Comparison of ENCODE assay signal across 9 cellular contexts in the genomic region with DNA sequence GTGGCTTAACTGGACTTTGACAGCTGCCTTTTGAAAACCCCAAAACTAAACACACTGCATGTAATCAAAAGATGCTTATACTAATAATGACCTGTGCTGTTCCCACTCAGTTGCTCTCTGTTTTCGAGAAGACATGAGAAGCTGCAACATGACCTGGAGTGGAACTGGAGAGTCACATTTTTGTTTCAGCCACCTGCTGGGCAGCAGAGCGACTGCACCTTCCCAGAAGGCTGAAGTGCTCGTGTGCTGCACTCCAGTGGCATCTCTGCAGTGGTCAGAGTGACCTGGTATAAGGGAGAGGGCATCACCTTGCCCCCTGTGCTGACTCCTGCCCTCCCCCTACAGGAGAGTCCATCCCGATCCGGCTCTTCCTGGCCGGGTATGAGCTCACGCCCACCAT. TPM values are rescaled to one million over a fixed set of nuclear protein-coding genes. Genes with fewer than 3 reads are reported as not detected.
DNase-seq lines count a peak whose midpoint lies in the region; ATAC-seq and TF ChIP-seq lines count a peak whose summit lies in the region.
"Had no signal": no experiment of that assay in that cellular context is flagged by ENCODE, and none has a peak within 500 bp of the region (broad histone marks: within the 10 kb centered on the region; RNA-seq: fewer than 3 reads in every experiment).

No MANE protein-coding gene starts in this region.

- no peaks in the 10 kb centered on the region for H3K9me3 ChIP-seq in neural progenitor cell (ENCODE audit: low read depth)

- no peaks in the 10 kb centered on the region for H3K9me3 Mint-ChIP-seq in effector memory CD8-positive, alpha-beta T cell
- H3K9me3 Mint-ChIP-seq in neural progenitor cell, result no peaks in the 10 kb centered on the region
- H3K9me3 Mint-ChIP-seq: activated T-cell treated with anti-CD3 and anti-CD28 coated beads, Interleukin-2, amount 50 U/mL, for 4 hours had no signal

- no peaks in the 10 kb centered on the region for H4K20me1 ChIP-seq in neural progenitor cell (ENCODE audit: low read depth)

- no peak overlapping the region for H3K4me3 ChIP-seq in neural progenitor cell

- peak; percentile 43 for TF ChIP-seq CTCF in neural progenitor cell (IDR thresholded peaks at IDR 0.05)

- H3K36me3 ChIP-seq in neural progenitor cell, result no peaks in the 10 kb centered on the region

- H3K27ac Mint-ChIP-seq in effector memory CD8-positive, alpha-beta T cell, result peak overlapping the region; percentile 26 to 75
- no peak overlapping the region for H3K27ac Mint-ChIP-seq in neural progenitor cell

- DNase-seq in NOMO-1 treated with DMSO at 0.1 percent for 48 hours (lab: John Stamatoyannopoulos, UW; ENCODE audit: unreplicated experiment) (peak; percentile 7), NOMO-1 (lab: John Stamatoyannopoulos, UW; ENCODE audit: unreplicated experiment in 2 of 2) (no peak), MV-4-11 (lab: John Stamatoyannopoulos, UW) (peak; percentile 2), neural progenitor cell (ENCODE audit: low spot score) (peak; percentile 28), NCI-H446 treated with DMSO at 0.1 percent for 48 hours (lab: John Stamatoyannopoulos, UW) (no peak), NCI-H524 treated with DMSO at 0.1 percent for 48 hours (lab: John Stamatoyannopoulos, UW) (no peak)
- DNase-seq in effector memory CD8-positive, alpha-beta T cell, result peak in 1 of 3 experiments; percentile 24
- DNase-seq: activated T-cell treated with anti-CD3 and anti-CD28 coated beads, Interleukin-2, amount 50 U/mL, for 4 hours had no signal

- no peak overlapping the region for H3K27ac ChIP-seq in neural progenitor cell

- H3K4me2 ChIP-seq in neural progenitor cell, result no peak overlapping the region

- H3K4me1 ChIP-seq in neural progenitor cell, result no peaks in the 10 kb centered on the region

- H3K4me1 Mint-ChIP-seq in effector memory CD8-positive, alpha-beta T cell (ENCODE audit: low read depth in 2 of 2), result no peaks in the 10 kb centered on the region
- no peaks in the 10 kb centered on the region for H3K4me1 Mint-ChIP-seq in neural progenitor cell

- no peaks in the 10 kb centered on the region for H3K27me3 Mint-ChIP-seq in effector memory CD8-positive, alpha-beta T cell
- H3K27me3 Mint-ChIP-seq in neural progenitor cell (ENCODE audit: insufficient read depth, low read depth), result no peaks in the 10 kb centered on the region

- no peak overlapping the region for H2AFZ ChIP-seq in neural progenitor cell (replicated peaks)

- peak; percentile 71 for ATAC-seq in GM21825 (IDR thresholded peaks at IDR 0.05; ENCODE audit: unreplicated experiment)
- ATAC-seq in effector memory CD8-positive, alpha-beta T cell (replicated peaks), result peak; percentile 63

- no peaks in the 10 kb centered on the region for H3F3A ChIP-seq in neural progenitor cell (ENCODE audit: low read depth)

- H3K9ac ChIP-seq in neural progenitor cell, result no peak overlapping the region

- peaks cover 57% of the 10 kb centered on the region for H3K36me3 Mint-ChIP-seq in effector memory CD8-positive, alpha-beta T cell (ENCODE audit: insufficient read depth)
- peaks cover 27% of the 10 kb centered on the region for H3K36me3 Mint-ChIP-seq in neural progenitor cell

- no peaks in the 10 kb centered on the region for H3K79me2 ChIP-seq in neural progenitor cell (ENCODE audit: low read depth)

- H3K27me3 ChIP-seq in neural progenitor cell, result no peaks in the 10 kb centered on the region

- no peak overlapping the region for H3K4me3 Mint-ChIP-seq in effector memory CD8-positive, alpha-beta T cell
- H3K4me3 Mint-ChIP-seq in neural progenitor cell, result no peak overlapping the region
- H3K4me3 Mint-ChIP-seq: activated T-cell treated with anti-CD3 and anti-CD28 coated beads, Interleukin-2, amount 50 U/mL, for 4 hours had no signal

RNA-seq across cellular contexts. Expression of a gene that starts 8.6 kb away (rescaled TPM):
- 76.0 and 109 TPM in 2 replicates for total RNA-seq in neural progenitor cell (ENCODE audit: low replicate concordance)

RNA-seq across cellular contexts. Expression of a gene that starts 8.8 kb away (rescaled TPM):
- 34.5 and 48.4 TPM in 2 replicates for total RNA-seq in neural progenitor cell (ENCODE audit: low replicate concordance)

RNA-seq across cellular contexts. Expression of a gene that starts 20.1 kb away (rescaled TPM):
- total RNA-seq in neural progenitor cell (ENCODE audit: low replicate concordance), result 17.6 and 19.5 TPM in 2 replicates

RNA-seq across cellular contexts. Expression of a gene that starts 20.8 kb away (rescaled TPM):
- total RNA-seq in neural progenitor cell (ENCODE audit: low replicate concordance), result 41.0 and 45.0 TPM in 2 replicates

RNA-seq across cellular contexts. Expression of a gene that starts 31.6 kb away (rescaled TPM):
- total RNA-seq in neural progenitor cell (ENCODE audit: low replicate concordance), result 0.09 TPM in 1 of 2 replicates, not detected in the other

Comparison
In these comparisons a context has a peak if more than half of its experiments do, and no peak if none do; other contexts are left out.
1. DNase-seq: peak in NOMO-1 treated with DMSO at 0.1 percent for 48 hours (single experiment), MV-4-11 (single experiment) and neural progenitor cell (single experiment); none in NOMO-1 (0 of 2), NCI-H446 treated with DMSO at 0.1 percent for 48 hours (single experiment) and NCI-H524 treated with DMSO at 0.1 percent for 48 hours (single experiment).